Comparison of ENCODE assay signal across 8 cellular contexts in genomic region chr2:159030674-159031380, GRCh38.
DNase-seq lines count a peak whose midpoint lies in the region; ATAC-seq and TF ChIP-seq lines count a peak whose summit lies in the region.

No MANE protein-coding gene starts in this region.

- DNase-seq in GM04503 (ENCODE audit: low read depth) (peak; percentile 56), cardiac septum (ENCODE audit: low spot score) (peak; percentile 78), retina (peak; percentile 29), NCI-H1105 (lab: John Stamatoyannopoulos, UW) (no peak), prostate gland (ENCODE audit: low spot score) (no peak), SKM-1 treated with dmso at 0.1 percent for 144 hours (lab: John Stamatoyannopoulos, UW; ENCODE audit: unreplicated experiment) (no peak)

- H3K36me3 ChIP-seq in prostate gland = no peaks in the 10 kb centered on the region

- no peak for TF ChIP-seq POLR2A in prostate gland (IDR thresholded peaks at IDR 0.05)

- 23 to 42% (median 26%) methylated on average over 2 of the region's 2 CpGs for WGBS in adipose tissue, 3 donors
- WGBS in prostate gland = 44% methylated on average over 2 of the region's 2 CpGs

- TF ChIP-seq CTCF in prostate gland (IDR thresholded peaks at IDR 0.05) = no peak

- no peaks in the 10 kb centered on the region for H3K9me3 ChIP-seq in prostate gland

- no peak overlapping the region for H3K4me3 ChIP-seq in prostate gland

- H3K27me3 ChIP-seq in prostate gland (replicated peaks; ENCODE audit: insufficient read depth) = no peaks in the 10 kb centered on the region

- H3K27ac ChIP-seq in adipose tissue (ENCODE audit: low read depth, low read length) (peak overlapping the region; percentile 60), prostate gland (no peak overlapping the region)

- ATAC-seq in HG03108 (IDR thresholded peaks at IDR 0.05; ENCODE audit: unreplicated experiment) = no peak

- H3K4me1 ChIP-seq in prostate gland (replicated peaks) = no peaks in the 10 kb centered on the region

- intact Hi-C loops in cardiac septum (cut with DNase I) = loop anchor here (5.0 kb wide), 2 partner anchors 86 to 129 kb away; no protein-coding TSS in a partner anchor
- intact Hi-C loops in prostate gland (cut with DNase I) = loop anchor here (10.0 kb wide), 1 partner anchor 84 kb away; no protein-coding TSS in a partner anchor

Comparison
In these comparisons a context has a peak if more than half of its experiments do, and no peak if none do; other contexts are left out.
1. DNase-seq: peak in GM04503 (single experiment), cardiac septum (single experiment) and retina (single experiment); none in NCI-H1105 (single experiment), prostate gland (single experiment) and SKM-1 treated with dmso at 0.1 percent for 144 hours (single experiment).